Comparison of ENCODE assay signal across 14 cellular contexts in genomic region chr14:77989441-77989891, GRCh38.
A peak's percentile ranks its signal among the peaks of the same experiment; 100 is the strongest.
DNase-seq lines count a peak whose midpoint lies in the region; ATAC-seq and TF ChIP-seq lines count a peak whose summit lies in the region.
"Had no signal": no experiment of that assay in that cellular context is flagged by ENCODE, and none has a peak within 500 bp of the region (broad histone marks: within the 10 kb centered on the region; RNA-seq: fewer than 3 reads in every experiment).

No MANE protein-coding gene starts in this region.

- TF ChIP-seq EP300 in esophagus muscularis mucosa (IDR thresholded peaks at IDR 0.05) (no peak), stomach (IDR thresholded peaks at IDR 0.05) (no peak)

- no peaks in the 10 kb centered on the region for H3K36me3 ChIP-seq in esophagus muscularis mucosa
- H3K36me3 ChIP-seq in stomach: no peaks in the 10 kb centered on the region
- H3K36me3 ChIP-seq in gastrocnemius medialis: no peaks in the 10 kb centered on the region
- H3K36me3 ChIP-seq: sigmoid colon had no signal

- intact Hi-C loops in esophagus muscularis mucosa (cut with DNase I): no loop called here
- intact Hi-C loops in stomach (cut with DNase I; ENCODE audit: low total_unique reads): no loop called here
- intact Hi-C loops in Calu3 (cut with micrococcal nuclease; ENCODE audit: unreplicated experiment): no loop called here
- intact Hi-C loops in gastrocnemius medialis (cut with DNase I; ENCODE audit: low total_unique reads): no loop called here

- no peak for TF ChIP-seq POLR2A in esophagus muscularis mucosa (IDR thresholded peaks at IDR 0.05; ENCODE audit: low read depth)
- no peak for TF ChIP-seq POLR2A in stomach (IDR thresholded peaks at IDR 0.05)
- TF ChIP-seq POLR2A in gastrocnemius medialis (IDR thresholded peaks at IDR 0.05): no peak

- no peak for TF ChIP-seq CTCF in esophagus muscularis mucosa (IDR thresholded peaks at IDR 0.05)
- TF ChIP-seq CTCF in stomach (IDR thresholded peaks at IDR 0.05): no peak
- no peak for TF ChIP-seq CTCF in Calu3 (IDR thresholded peaks at IDR 0.05; ENCODE audit: unreplicated experiment)
- TF ChIP-seq CTCF in gastrocnemius medialis (IDR thresholded peaks at IDR 0.05 in 4 of 5, conservative IDR thresholded peaks at IDR 0.05 in 1 of 5): no peak

- H3K27ac ChIP-seq in esophagus muscularis mucosa (replicated peaks in 1 of 4) (peak overlapping the region in 3 of 4 donors; percentile 25 to 37 (median 35)), stomach (peak overlapping the region in 3 of 5 donors; percentile 15 to 65 (median 60)), gastrocnemius medialis (peak overlapping the region in 1 of 4 donors; percentile 3)
- H3K27ac ChIP-seq: GM23248 had no signal

- no peaks in the 10 kb centered on the region for H3K9me3 Mint-ChIP-seq in Calu3 (ENCODE audit: low read depth, unreplicated experiment)
- H3K9me3 Mint-ChIP-seq: activated CD4-positive, alpha-beta T cell treated with anti-CD3 and anti-CD28 coated beads, Interleukin-2, amount 10 ng/mL, durations not matched to agents 24 days and 14 days; stimulated activated naive B cell treated with anti-CD40 and anti-IgM and Interleukin-4, amounts not matched to agents 10 μg/mL and 1 μg/mL and 100 μg/mL, for 72 hours had no signal

- H3K4me3 ChIP-seq in esophagus muscularis mucosa (no peak overlapping the region), stomach (no peak overlapping the region), gastrocnemius medialis (no peak overlapping the region)
- H3K4me3 ChIP-seq: GM23248, sigmoid colon had no signal

- no peak overlapping the region for H3K27ac Mint-ChIP-seq in Calu3 (ENCODE audit: unreplicated experiment)
- H3K27ac Mint-ChIP-seq: activated CD4-positive, alpha-beta T cell treated with anti-CD3 and anti-CD28 coated beads, Interleukin-2, amount 10 ng/mL, durations not matched to agents 24 days and 14 days; stimulated activated naive B cell treated with anti-CD40 and anti-IgM and Interleukin-4, amounts not matched to agents 10 μg/mL and 1 μg/mL and 100 μg/mL, for 72 hours had no signal

- no peak for ATAC-seq in HG03565 (IDR thresholded peaks at IDR 0.05; ENCODE audit: unreplicated experiment)
- no peak for ATAC-seq in gastrocnemius medialis
- ATAC-seq: stimulated activated naive B cell treated with anti-CD40 and anti-IgM and Interleukin-4, amounts not matched to agents 10 μg/mL and 1 μg/mL and 100 μg/mL, for 72 hours had no signal

- in situ Hi-C loops in SK-MEL-5 (cut with HindIII; ENCODE audit: low pct_unique_long_range_greater_than_20kb, low sequenced_read_pairs): no loop called here
- in situ Hi-C loops in gastrocnemius medialis (cut with MboI; ENCODE audit: low sequenced_read_pairs in 4 of 4): no loop called here

- H3K4me1 ChIP-seq in esophagus muscularis mucosa (no peaks in the 10 kb centered on the region), stomach (peaks cover 0 to 11% (median 0%) of the 10 kb centered on the region in 4 donors), gastrocnemius medialis (peaks cover 0 to 3% of the 10 kb centered on the region in 2 donors)
- H3K4me1 ChIP-seq: sigmoid colon had no signal

- no peak overlapping the region for H3K4me3 Mint-ChIP-seq in Calu3 (ENCODE audit: low read depth, unreplicated experiment)
- H3K4me3 Mint-ChIP-seq: activated CD4-positive, alpha-beta T cell treated with anti-CD3 and anti-CD28 coated beads, Interleukin-2, amount 10 ng/mL, durations not matched to agents 24 days and 14 days; stimulated activated naive B cell treated with anti-CD40 and anti-IgM and Interleukin-4, amounts not matched to agents 10 μg/mL and 1 μg/mL and 100 μg/mL, for 72 hours had no signal

- H3K36me3 Mint-ChIP-seq in Calu3 (ENCODE audit: insufficient read depth, unreplicated experiment): no peaks in the 10 kb centered on the region
- H3K36me3 Mint-ChIP-seq: stimulated activated naive B cell treated with anti-CD40 and anti-IgM and Interleukin-4, amounts not matched to agents 10 μg/mL and 1 μg/mL and 100 μg/mL, for 72 hours had no signal

- no peaks in the 10 kb centered on the region for H3K4me1 Mint-ChIP-seq in Calu3 (ENCODE audit: low read depth, unreplicated experiment)
- H3K4me1 Mint-ChIP-seq: stimulated activated naive B cell treated with anti-CD40 and anti-IgM and Interleukin-4, amounts not matched to agents 10 μg/mL and 1 μg/mL and 100 μg/mL, for 72 hours had no signal

- CTCF ChIA-PET in Calu3 (lab: Charles Lee): no interaction called here

- BruUV-seq in Calu3 (replicated peaks; lab: Mats Ljungman, UMichigan): no TSS peak

- no peaks in the 10 kb centered on the region for H3K27me3 ChIP-seq in esophagus muscularis mucosa
- no peaks in the 10 kb centered on the region for H3K27me3 ChIP-seq in stomach
- H3K27me3 ChIP-seq in gastrocnemius medialis: peaks cover 0 to 4% (median 0%) of the 10 kb centered on the region in 3 donors
- H3K27me3 ChIP-seq: sigmoid colon had no signal

- DNase-seq in SK-MEL-5 (ENCODE audit: low read depth, low spot score) (peak; percentile 32), esophagus muscularis mucosa (ENCODE audit: extremely low spot score) (no peak), medulla oblongata (ENCODE audit: extremely low spot score) (peak; percentile 96), stomach (no peak), NCI-H1436 (lab: John Stamatoyannopoulos, UW) (no peak), Calu3 (no peak), gastrocnemius medialis (no peak)
- DNase-seq: activated CD4-positive, alpha-beta T cell treated with anti-CD3 and anti-CD28 coated beads, Interleukin-2, amount 10 ng/mL, durations not matched to agents 24 days and 14 days; activated T-cell treated with anti-CD3 and anti-CD28 coated beads, Interleukin-2, amount 50 U/mL, for 1 hour; SHP77; sigmoid colon; stimulated activated naive B cell treated with anti-CD40 and anti-IgM and Interleukin-4, amounts not matched to agents 10 μg/mL and 1 μg/mL and 100 μg/mL, for 72 hours had no signal

- H3K27me3 Mint-ChIP-seq in Calu3 (ENCODE audit: unreplicated experiment): no peaks in the 10 kb centered on the region
- H3K27me3 Mint-ChIP-seq: stimulated activated naive B cell treated with anti-CD40 and anti-IgM and Interleukin-4, amounts not matched to agents 10 μg/mL and 1 μg/mL and 100 μg/mL, for 72 hours had no signal

- H3K9me3 ChIP-seq in esophagus muscularis mucosa: no peaks in the 10 kb centered on the region
- H3K9me3 ChIP-seq in stomach: no peaks in the 10 kb centered on the region
- H3K9me3 ChIP-seq in gastrocnemius medialis: no peaks in the 10 kb centered on the region
- H3K9me3 ChIP-seq: sigmoid colon had no signal

- WGBS in esophagus muscularis mucosa: 26% methylated on average over 9 of the region's 10 CpGs
- WGBS in stomach, 5 donors: 40 to 71% (median 57%) methylated on average over 10 of the region's 10 CpGs

Comparison
In these comparisons a context has a peak if more than half of its experiments do, and no peak if none do; other contexts are left out.
1. DNase-seq: peak in SK-MEL-5 (single experiment) and medulla oblongata (single experiment); none in esophagus muscularis mucosa (single experiment), stomach (single experiment), NCI-H1436 (single experiment), Calu3 (single experiment) and gastrocnemius medialis (0 of 2).